Comparison of ENCODE assay signal across 23 cellular contexts in the genomic region with DNA sequence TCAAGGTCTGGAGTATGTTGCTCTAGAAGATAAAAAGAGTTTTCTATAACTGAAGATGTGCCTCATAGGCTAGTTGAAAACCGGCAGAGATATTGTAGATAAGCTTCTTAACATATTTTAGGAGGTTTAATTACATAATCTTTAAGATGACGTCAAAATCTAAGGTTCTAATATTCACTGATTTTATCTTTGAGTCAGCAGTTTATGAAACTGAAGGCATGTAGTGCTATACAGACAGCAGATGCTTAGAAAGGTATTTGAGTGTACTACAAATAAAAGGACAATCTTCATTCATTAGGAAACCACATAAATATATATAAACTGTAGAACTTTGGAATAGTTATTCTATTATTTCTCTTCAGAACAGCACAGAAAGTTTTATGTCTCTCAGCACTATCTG.
DNase-seq lines count a peak whose midpoint lies in the region; ATAC-seq, FAIRE-seq and TF ChIP-seq lines count a peak whose summit lies in the region.
"Had no signal": no experiment of that assay in that cellular context is flagged by ENCODE, and none has a peak within 500 bp of the region (broad histone marks: within the 10 kb centered on the region; RNA-seq: fewer than 3 reads in every experiment).

No MANE protein-coding gene starts in this region.

- no peak overlapping the region for H3K4me3 ChIP-seq in IMR-90 (ENCODE audit: insufficient read depth, low read depth, low read length)
- H3K4me3 ChIP-seq in endothelial cell of umbilical vein (replicated peaks in 1 of 3; ENCODE audit: insufficient read depth in 1 of 3, low read depth in 1 of 3, low read length in 3 of 3): no peak overlapping the region
- H3K4me3 ChIP-seq: SJCRH30 had no signal

- H3K27ac Mint-ChIP-seq in activated naive CD8-positive, alpha-beta T cell: peak overlapping the region; percentile 46
- no peak overlapping the region for H3K27ac Mint-ChIP-seq in activated naive CD8-positive, alpha-beta T cell treated with anti-CD3 and anti-CD28 coated beads, Interleukin-2, amount 50 U/mL, for 24 hours
- no peak overlapping the region for H3K27ac Mint-ChIP-seq in T-helper 2 cell treated with Interferon-gamma antibody and Interleukin-4, amounts not matched to agents 5 μg/mL and 100 μg/mL, for 36 hours
- H3K27ac Mint-ChIP-seq: B cell had no signal

- H3K4me2 ChIP-seq in IMR-90 (ENCODE audit: low read depth, low read length): no peak overlapping the region
- H3K4me2 ChIP-seq in endothelial cell of umbilical vein (ENCODE audit: insufficient read depth, low read length): no peak overlapping the region

- BruUV-seq in IMR-90 (replicated peaks; lab: Mats Ljungman, UMichigan) (no TSS peak), endothelial cell of umbilical vein (replicated peaks; lab: Mats Ljungman, UMichigan) (no TSS peak)

- peak; percentile 37 for FAIRE-seq in endothelial cell of umbilical vein (lab: Jason Lieb, UNC)
- FAIRE-seq: GM19239, RCC 7860 had no signal

- no peak for TF ChIP-seq RAD21 in IMR-90 (IDR thresholded peaks at IDR 0.05; ENCODE audit: low read length)

- no peak overlapping the region for H3K4me3 Mint-ChIP-seq in activated naive CD8-positive, alpha-beta T cell
- H3K4me3 Mint-ChIP-seq in activated naive CD8-positive, alpha-beta T cell treated with anti-CD3 and anti-CD28 coated beads, Interleukin-2, amount 50 U/mL, for 24 hours: no peak overlapping the region
- H3K4me3 Mint-ChIP-seq in T-helper 2 cell treated with Interferon-gamma antibody and Interleukin-4, amounts not matched to agents 5 μg/mL and 100 μg/mL, for 36 hours: no peak overlapping the region
- H3K4me3 Mint-ChIP-seq: B cell had no signal

- H3K36me3 ChIP-seq in IMR-90 (ENCODE audit: control insufficient read depth, insufficient read depth, low read length): no peaks in the 10 kb centered on the region
- no peaks in the 10 kb centered on the region for H3K36me3 ChIP-seq in endothelial cell of umbilical vein (ENCODE audit: control insufficient read depth in 2 of 2, extremely low read depth in 1 of 2, insufficient read depth in 2 of 2, low read length in 2 of 2)

- dilution Hi-C loops in IMR-90 (cut with HindIII; ENCODE audit: low sequenced_read_pairs, unreplicated experiment): no loop called here
- dilution Hi-C loops in endothelial cell of umbilical vein (cut with MboI; ENCODE audit: extremely low pct_ligation_motif_present, low sequenced_read_pairs): no loop called here

- WGBS in IMR-90 (ENCODE audit: extremely low coverage in 2 of 2, insufficient read length in 1 of 2), 2 experiments: no CpG with 5 or more reads among the region's 2 CpGs

- no peaks in the 10 kb centered on the region for H3K27me3 Mint-ChIP-seq in activated naive CD8-positive, alpha-beta T cell
- H3K27me3 Mint-ChIP-seq in activated naive CD8-positive, alpha-beta T cell treated with anti-CD3 and anti-CD28 coated beads, Interleukin-2, amount 50 U/mL, for 24 hours: no peaks in the 10 kb centered on the region
- H3K27me3 Mint-ChIP-seq in T-helper 2 cell treated with Interferon-gamma antibody and Interleukin-4, amounts not matched to agents 5 μg/mL and 100 μg/mL, for 36 hours (ENCODE audit: low read depth): no peaks in the 10 kb centered on the region
- H3K27me3 Mint-ChIP-seq: B cell had no signal

- peaks cover 34% of the 10 kb centered on the region for H3K36me3 Mint-ChIP-seq in activated naive CD8-positive, alpha-beta T cell
- H3K36me3 Mint-ChIP-seq in activated naive CD8-positive, alpha-beta T cell treated with anti-CD3 and anti-CD28 coated beads, Interleukin-2, amount 50 U/mL, for 24 hours (ENCODE audit: low read depth): peaks cover 52% of the 10 kb centered on the region
- peaks cover 51% of the 10 kb centered on the region for H3K36me3 Mint-ChIP-seq in T-helper 2 cell treated with Interferon-gamma antibody and Interleukin-4, amounts not matched to agents 5 μg/mL and 100 μg/mL, for 36 hours (ENCODE audit: low read depth)

- H2AK9ac ChIP-seq in IMR-90 (replicated peaks; ENCODE audit: low read depth, low read length, poor library complexity): no peak overlapping the region

- H3K9me3 Mint-ChIP-seq in activated naive CD8-positive, alpha-beta T cell (ENCODE audit: low read depth): no peaks in the 10 kb centered on the region
- H3K9me3 Mint-ChIP-seq in activated naive CD8-positive, alpha-beta T cell treated with anti-CD3 and anti-CD28 coated beads, Interleukin-2, amount 50 U/mL, for 24 hours: no peaks in the 10 kb centered on the region
- peaks cover 6% of the 10 kb centered on the region for H3K9me3 Mint-ChIP-seq in T-helper 2 cell treated with Interferon-gamma antibody and Interleukin-4, amounts not matched to agents 5 μg/mL and 100 μg/mL, for 36 hours

- no peaks in the 10 kb centered on the region for H3K79me1 ChIP-seq in IMR-90 (ENCODE audit: low read depth in 1 of 2, low read length in 2 of 2)

- H2BK20ac ChIP-seq in IMR-90 (ENCODE audit: low read depth, low read length): no peak overlapping the region

- H3K4ac ChIP-seq in IMR-90 (ENCODE audit: low read depth, low read length): no peak overlapping the region

- POLR2A ChIA-PET in IMR-90 (lab: Charles Lee; ENCODE audit: unreplicated experiment) (no interaction called here), endothelial cell of umbilical vein (lab: Charles Lee) (no interaction called here)

- no peak overlapping the region for H3K27ac ChIP-seq in IMR-90 (ENCODE audit: insufficient read depth, low read length)
- H3K27ac ChIP-seq in endothelial cell of umbilical vein (ENCODE audit: insufficient read depth, low read depth, low read length): no peak overlapping the region
- H3K27ac ChIP-seq: C4-2B, HL-60, SJCRH30 had no signal

- H2BK15ac ChIP-seq in IMR-90 (ENCODE audit: low read depth, low read length): no peak overlapping the region

- no peaks in the 10 kb centered on the region for H3K27me3 ChIP-seq in IMR-90 (ENCODE audit: control insufficient read depth, insufficient read depth, low read length)
- H3K27me3 ChIP-seq in endothelial cell of umbilical vein (ENCODE audit: control insufficient read depth in 2 of 2, insufficient read depth in 2 of 2, low read length in 2 of 2): no peaks in the 10 kb centered on the region
- H3K27me3 ChIP-seq: SJCRH30 had no signal

- H3K9me1 ChIP-seq in IMR-90 (ENCODE audit: insufficient read depth, low read length) (no peaks in the 10 kb centered on the region), endothelial cell of umbilical vein (replicated peaks; ENCODE audit: control insufficient read depth, extremely low read depth, insufficient read depth, low read length) (no peaks in the 10 kb centered on the region)

- TF ChIP-seq POLR2A in IMR-90 (IDR thresholded peaks at IDR 0.05; ENCODE audit: low read depth, low read length): no peak
- no peak for TF ChIP-seq POLR2A in endothelial cell of umbilical vein (IDR thresholded peaks at IDR 0.05; ENCODE audit: low read depth, low read length)

- no peak overlapping the region for H4K91ac ChIP-seq in IMR-90 (ENCODE audit: insufficient read depth, low read depth, low read length)

- peaks cover 32% of the 10 kb centered on the region for H3K4me1 Mint-ChIP-seq in activated naive CD8-positive, alpha-beta T cell (ENCODE audit: low read depth)
- H3K4me1 Mint-ChIP-seq in activated naive CD8-positive, alpha-beta T cell treated with anti-CD3 and anti-CD28 coated beads, Interleukin-2, amount 50 U/mL, for 24 hours: peaks cover 5% of the 10 kb centered on the region
- H3K4me1 Mint-ChIP-seq in T-helper 2 cell treated with Interferon-gamma antibody and Interleukin-4, amounts not matched to agents 5 μg/mL and 100 μg/mL, for 36 hours (ENCODE audit: low read depth): peaks cover 17% of the 10 kb centered on the region
- H3K4me1 Mint-ChIP-seq: B cell had no signal

- no peak for DNase-seq in activated naive CD8-positive, alpha-beta T cell treated with anti-CD3 and anti-CD28 coated beads, Interleukin-2, amount 50 U/mL, for 24 hours
- DNase-seq in IMR-90 (no peak), endothelial cell of umbilical vein (ENCODE audit: low read depth, low spot score) (no peak), 8988T (no peak)
- DNase-seq in T-helper 2 cell treated with Interferon-gamma antibody and Interleukin-4, amounts not matched to agents 5 μg/mL and 100 μg/mL, for 36 hours (ENCODE audit: low spot score): no peak
- DNase-seq: DMS153, DND-41, Kasumi-1, NCI-H1092 treated with DMSO at 0.1 percent for 48 hours, NCI-H1436, NCI-H187, NCI-H2171 treated with DMSO at 0.1 percent for 48 hours, NCI-H524, NCI-H774, SJCRH30 had no signal

- H4K20me1 ChIP-seq in IMR-90 (ENCODE audit: insufficient read depth, low read length): no peaks in the 10 kb centered on the region
- no peaks in the 10 kb centered on the region for H4K20me1 ChIP-seq in endothelial cell of umbilical vein (replicated peaks; ENCODE audit: control insufficient read depth, extremely low read depth, insufficient read depth, low read length)

- CTCF ChIA-PET in IMR-90 (lab: Yijun Ruan, JAX): interaction anchor here (0.8 kb wide), 1 partner anchor 579 kb away, joined by 4 read pairs; no protein-coding TSS in a partner anchor
- CTCF ChIA-PET in endothelial cell of umbilical vein (lab: Charles Lee): interaction anchor here (0.6 to 2.1 kb wide), 3 partner anchors 13 to 553 kb away, joined by 3 to 6 read pairs (median 3); no protein-coding TSS in a partner anchor

- no peak overlapping the region for H3K14ac ChIP-seq in IMR-90 (replicated peaks; ENCODE audit: low read depth, low read length)

- H2BK5ac ChIP-seq in IMR-90 (ENCODE audit: low read depth, low read length, poor library complexity, severe bottlenecking): no peak overlapping the region

- H3K56ac ChIP-seq in IMR-90 (ENCODE audit: extremely low read depth, insufficient read depth, low read length): no peak overlapping the region

- no peak overlapping the region for H2BK120ac ChIP-seq in IMR-90 (ENCODE audit: low read depth, low read length)

- H3K23ac ChIP-seq in IMR-90 (ENCODE audit: low read depth, low read length): no peak overlapping the region

- no peaks in the 10 kb centered on the region for H3K4me1 ChIP-seq in IMR-90 (ENCODE audit: control insufficient read depth, insufficient read depth, low read length)
- no peaks in the 10 kb centered on the region for H3K4me1 ChIP-seq in endothelial cell of umbilical vein (ENCODE audit: control insufficient read depth, extremely low read depth, insufficient read depth, low read length)
- H3K4me1 ChIP-seq: SJCRH30 had no signal

- H2AFZ ChIP-seq in IMR-90 (replicated peaks; ENCODE audit: low read length, poor library complexity) (no peak overlapping the region), endothelial cell of umbilical vein (ENCODE audit: low read depth, low read length) (no peak overlapping the region)

- no peak overlapping the region for H3K18ac ChIP-seq in IMR-90 (ENCODE audit: low read depth, low read length)

- intact Hi-C loops in IMR-90 (cut with micrococcal nuclease): no loop called here
- intact Hi-C loops in endothelial cell of umbilical vein (cut with micrococcal nuclease): no loop called here

- no peak overlapping the region for H4K8ac ChIP-seq in IMR-90 (ENCODE audit: low read depth in 2 of 2, low read length in 2 of 2)

- H3K9me3 ChIP-seq in IMR-90 (ENCODE audit: control insufficient read depth, insufficient read depth, low read length): no peaks in the 10 kb centered on the region
- H3K9me3 ChIP-seq in endothelial cell of umbilical vein (replicated peaks; ENCODE audit: control insufficient read depth, insufficient read depth, low read length): no peaks in the 10 kb centered on the region
- H3K9me3 ChIP-seq: SJCRH30 had no signal

- H3K9ac ChIP-seq in IMR-90 (ENCODE audit: low read depth, low read length): no peak overlapping the region
- no peak overlapping the region for H3K9ac ChIP-seq in endothelial cell of umbilical vein (replicated peaks; ENCODE audit: extremely low read depth, insufficient read depth, low read length)

- no peak for ATAC-seq in activated naive CD8-positive, alpha-beta T cell treated with anti-CD3 and anti-CD28 coated beads, Interleukin-2, amount 50 U/mL, for 24 hours
- ATAC-seq in IMR-90 (ENCODE audit: low read depth) (no peak), HG03521 (IDR thresholded peaks at IDR 0.05; ENCODE audit: unreplicated experiment) (no peak)
- ATAC-seq: HCT116 had no signal

- in situ Hi-C loops in IMR-90 (cut with MboI; ENCODE audit: low sequenced_read_pairs): no loop called here

- no peaks in the 10 kb centered on the region for H3K79me2 ChIP-seq in endothelial cell of umbilical vein (ENCODE audit: control insufficient read depth, insufficient read depth, low read length)

- no peak overlapping the region for H4K5ac ChIP-seq in IMR-90 (ENCODE audit: low read depth, low read length)

- H2AK5ac ChIP-seq in IMR-90 (ENCODE audit: low read depth, low read length): no peak overlapping the region

- TF ChIP-seq CTCF in IMR-90 (conservative IDR thresholded peaks at IDR 0.05; ENCODE audit: low read depth, low read length): no peak
- TF ChIP-seq CTCF in endothelial cell of umbilical vein (IDR thresholded peaks at IDR 0.05; ENCODE audit: extremely low read depth in 1 of 2, insufficient read depth in 1 of 2, low read depth in 1 of 2, low read length in 2 of 2): no peak
